In the genomic region with DNA sequence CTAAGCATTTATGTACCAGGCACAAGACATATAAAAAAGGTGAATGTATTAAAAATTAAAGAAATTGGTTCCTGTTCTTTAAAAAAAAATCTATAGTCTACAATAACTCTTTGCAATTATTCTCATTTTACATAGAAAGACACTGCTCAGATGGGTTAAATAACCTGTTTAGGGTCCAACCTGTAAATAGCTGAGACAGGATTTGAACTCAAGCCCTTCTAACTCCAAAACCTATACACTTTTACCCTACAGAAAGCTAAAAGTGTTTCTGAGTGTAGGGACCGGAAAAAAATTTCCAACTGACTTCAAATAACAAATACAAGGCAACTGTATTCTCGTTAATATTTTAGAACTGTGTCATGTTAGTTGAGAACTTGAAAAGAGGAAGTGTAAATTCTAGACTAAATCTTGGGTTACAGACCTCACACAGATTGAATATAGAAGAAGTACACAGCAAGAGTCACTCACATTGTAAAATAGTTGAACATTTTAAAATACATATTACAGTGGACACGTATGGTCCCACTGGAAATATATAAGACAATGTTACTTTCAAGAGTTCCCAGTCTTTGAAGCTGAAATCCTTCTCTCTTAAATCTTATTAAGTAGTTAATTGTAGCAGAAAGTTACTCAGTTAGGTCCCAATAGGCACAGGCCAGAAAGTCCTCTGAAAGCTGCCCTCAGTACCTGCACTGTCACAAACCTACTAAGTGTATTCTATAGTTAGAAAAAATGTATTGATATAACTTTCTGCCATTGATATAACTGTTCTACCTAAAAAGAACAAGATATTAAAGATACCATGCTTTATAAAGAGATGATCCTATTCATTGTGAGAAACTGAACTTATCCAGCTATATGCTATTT, we compare ENCODE assay signal across 8 cellular contexts. TPM values are rescaled to one million over a fixed set of nuclear protein-coding genes. Genes with fewer than 3 reads are reported as not detected.
A peak's percentile ranks its signal among the peaks of the same experiment; 100 is the strongest.
DNase-seq lines count a peak whose midpoint lies in the region; ATAC-seq and TF ChIP-seq lines count a peak whose summit lies in the region.
"Had no signal": no experiment of that assay in that cellular context is flagged by ENCODE, and none has a peak within 500 bp of the region (broad histone marks: within the 10 kb centered on the region; RNA-seq: fewer than 3 reads in every experiment).

No MANE protein-coding gene starts in this region.

- no peak overlapping the region for H3K23ac ChIP-seq in mesendoderm (ENCODE audit: low read length)

- no peak overlapping the region for H2BK5ac ChIP-seq in mesendoderm (ENCODE audit: low read length)

- no peaks in the 10 kb centered on the region for H3K79me1 ChIP-seq in mesendoderm (ENCODE audit: low read length)

- no peaks in the 10 kb centered on the region for H3K9me2 ChIP-seq in MM.1S (replicated peaks; ENCODE audit: insufficient read depth, low read length)

- no peaks in the 10 kb centered on the region for H4K20me1 ChIP-seq in MM.1S (ENCODE audit: insufficient read depth, low read length)
- no peaks in the 10 kb centered on the region for H4K20me1 ChIP-seq in osteoblast (ENCODE audit: insufficient read depth, low read length)

- H3K4me1 ChIP-seq in MM.1S (ENCODE audit: low read length), result peaks cover 75% of the 10 kb centered on the region
- peaks cover 30 to 49% of the 10 kb centered on the region in 2 experiments for H3K4me1 ChIP-seq in neutrophil (ENCODE audit: control insufficient read depth in 1 of 2, insufficient read depth in 1 of 2, low read depth in 1 of 2, low read length in 1 of 2)
- H3K4me1 ChIP-seq in mesendoderm (ENCODE audit: control insufficient read depth, low read depth, low read length), result no peaks in the 10 kb centered on the region
- peaks cover 5% of the 10 kb centered on the region for H3K4me1 ChIP-seq in osteoblast (ENCODE audit: insufficient read depth, low read length)

- no peak overlapping the region for H2AK5ac ChIP-seq in mesendoderm (ENCODE audit: low read length)

- H3K9me3 ChIP-seq in MM.1S (replicated peaks; ENCODE audit: insufficient read depth, low read length) (no peaks in the 10 kb centered on the region), neutrophil (no peaks in the 10 kb centered on the region), osteoblast (ENCODE audit: low read depth, low read length) (no peaks in the 10 kb centered on the region)

- no peak overlapping the region for H2BK120ac ChIP-seq in mesendoderm (ENCODE audit: low read depth, low read length)

- H3K4me3 ChIP-seq in MM.1S (ENCODE audit: low read length), result no peak overlapping the region
- H3K4me3 ChIP-seq in neutrophil (ENCODE audit: low read depth in 1 of 2, low read length in 1 of 2), result no peak overlapping the region
- no peak overlapping the region for H3K4me3 ChIP-seq in mesendoderm (ENCODE audit: low read length)
- H3K4me3 ChIP-seq in osteoblast (ENCODE audit: insufficient read depth, low read length), result no peak overlapping the region

- H3K36me3 ChIP-seq in MM.1S (replicated peaks; ENCODE audit: insufficient read depth, low read length), result peaks cover 4% of the 10 kb centered on the region; the same call in 1 of the 2 replicates
- no peaks in the 10 kb centered on the region for H3K36me3 ChIP-seq in neutrophil
- no peaks in the 10 kb centered on the region for H3K36me3 ChIP-seq in mesendoderm (ENCODE audit: control insufficient read depth, insufficient read depth, low read length)
- no peaks in the 10 kb centered on the region for H3K36me3 ChIP-seq in osteoblast (ENCODE audit: insufficient read depth, low read length)

- H2BK15ac ChIP-seq in mesendoderm (replicated peaks; ENCODE audit: low read depth), result no peak overlapping the region

- H4K8ac ChIP-seq in mesendoderm (ENCODE audit: low read depth, low read length), result no peak overlapping the region

- peak overlapping the region; percentile 64 for H3K4me2 ChIP-seq in MM.1S (ENCODE audit: low read depth, low read length)
- H3K4me2 ChIP-seq in mesendoderm (ENCODE audit: low read length), result no peak overlapping the region
- H3K4me2 ChIP-seq in osteoblast (ENCODE audit: insufficient read depth, low read length), result no peak overlapping the region

- peaks cover 68% of the 10 kb centered on the region for H3F3A ChIP-seq in MM.1S (ENCODE audit: insufficient read depth, low read length)

- H3K4ac ChIP-seq in mesendoderm (ENCODE audit: low read depth, low read length), result no peak overlapping the region

- H3K56ac ChIP-seq in mesendoderm (ENCODE audit: low read length), result no peak overlapping the region

- peak overlapping the region; percentile 87 for H3K27ac ChIP-seq in MM.1S (ENCODE audit: low read length)
- H3K27ac ChIP-seq in neutrophil, result peak overlapping the region; percentile 55
- no peak overlapping the region for H3K27ac ChIP-seq in mesendoderm (ENCODE audit: low read depth, low read length)
- H3K27ac ChIP-seq in osteoblast (ENCODE audit: low read depth, low read length), result no peak overlapping the region

- H3K9ac ChIP-seq in MM.1S (ENCODE audit: low read length), result peak overlapping the region; percentile 53; the same call in 1 of the 2 replicates
- H3K9ac ChIP-seq in mesendoderm (ENCODE audit: low read length), result no peak overlapping the region

- no CpG with 5 or more reads among the region's 3 CpGs for WGBS in mesendoderm (ENCODE audit: extremely low coverage, insufficient coverage, low lambda C conversion rate)

- no peak for TF ChIP-seq CTCF in MM.1S (IDR thresholded peaks at IDR 0.05; ENCODE audit: low read length)
- TF ChIP-seq CTCF in neutrophil (IDR thresholded peaks at IDR 0.05), result no peak
- TF ChIP-seq CTCF in osteoblast (IDR thresholded peaks at IDR 0.05; ENCODE audit: extremely low read depth, low read depth, low read length), result no peak

- ATAC-seq in GM19043 (IDR thresholded peaks at IDR 0.05; ENCODE audit: low read depth, unreplicated experiment) (peak; percentile 79), HG02852 (IDR thresholded peaks at IDR 0.05; ENCODE audit: unreplicated experiment) (peak; percentile 82)

- peaks cover 61% of the 10 kb centered on the region for H3K79me2 ChIP-seq in MM.1S (ENCODE audit: low read length)
- no peaks in the 10 kb centered on the region for H3K79me2 ChIP-seq in mesendoderm (ENCODE audit: control insufficient read depth, insufficient read depth, low read length)
- H3K79me2 ChIP-seq in osteoblast (ENCODE audit: insufficient read depth, low read length), result peaks cover 41% of the 10 kb centered on the region

- H4K5ac ChIP-seq in mesendoderm (ENCODE audit: low read length), result no peak overlapping the region

- DNase-seq in MM.1S (peak; percentile 56), mesendoderm (no peak), osteoblast (ENCODE audit: insufficient read length, low spot score, missing footprints) (no peak)
- no peak for DNase-seq in activated CD4-positive, alpha-beta T cell treated with anti-CD3 and anti-CD28 coated beads for 1 hour
- DNase-seq: NCI-H1436 had no signal

- H3K27me3 ChIP-seq in MM.1S (replicated peaks; ENCODE audit: insufficient read depth, low read length) (no peaks in the 10 kb centered on the region), neutrophil (no peaks in the 10 kb centered on the region), mesendoderm (ENCODE audit: insufficient read depth, low read length, poor library complexity) (no peaks in the 10 kb centered on the region), osteoblast (ENCODE audit: insufficient read depth, low read length) (no peaks in the 10 kb centered on the region)

- no peak overlapping the region for H2AFZ ChIP-seq in MM.1S (ENCODE audit: low read length)
- no peak overlapping the region for H2AFZ ChIP-seq in osteoblast (ENCODE audit: low read length)

- H3K18ac ChIP-seq in mesendoderm (ENCODE audit: low read length), result no peak overlapping the region

RNA-seq across cellular contexts. Expression of gene EDEM3, which starts 7.3 kb away (rescaled TPM):
- 7.4 TPM for polyA plus RNA-seq in mesendoderm (2013, experiment 1 of 2)
- 8.0 TPM for polyA plus RNA-seq in mesendoderm (2013, experiment 2 of 2)
- 43.1 and 44.2 TPM in 2 replicates for total RNA-seq in osteoblast

Comparison
In these comparisons a context has a peak if more than half of its experiments do, and no peak if none do; other contexts are left out.
1. H3K27ac ChIP-seq: peak in MM.1S (single experiment) and neutrophil (single experiment); none in mesendoderm (single experiment) and osteoblast (single experiment).